7 cellular contexts compared by ENCODE assay signal in genomic region chr7:5724205-5724604, GRCh38. TPM values are rescaled to one million over a fixed set of nuclear protein-coding genes. Genes with fewer than 3 reads are reported as not detected.
DNase-seq lines count a peak whose midpoint lies in the region; ATAC-seq, FAIRE-seq and TF ChIP-seq lines count a peak whose summit lies in the region.
"Not testable (repeated sequence)": the region's sequence is repeated elsewhere in the genome, so short reads cannot be mapped to it uniquely, and the experiment has no call there.

No MANE protein-coding gene starts in this region.

- not testable (repeated sequence) for TF ChIP-seq CTCF in NB4 (IDR thresholded peaks at IDR 0.05; ENCODE audit: low read depth, low read length); bronchial epithelial cell (IDR thresholded peaks at IDR 0.05; ENCODE audit: insufficient read depth, low read length, severe bottlenecking); nephron progenitor cell (IDR thresholded peaks at IDR 0.05)

- not testable (repeated sequence) for H3K36me3 ChIP-seq in bronchial epithelial cell (ENCODE audit: control insufficient read depth, insufficient read depth, low read length)

- not testable (repeated sequence) for H3K4me3 Mint-ChIP-seq in activated CD8-positive, alpha-beta memory T cell treated with anti-CD3 and anti-CD28 coated beads, Interleukin-2, amount 10 ng/mL, durations not matched to agents 7 days and 5 days; nephron progenitor cell

- CTCF ChIA-PET in activated CD8-positive, alpha-beta memory T cell treated with anti-CD3 and anti-CD28 coated beads, Interleukin-2, amount 10 ng/mL, durations not matched to agents 7 days and 5 days (lab: Charles Lee), result not testable (repeated sequence)

- H3K36me3 Mint-ChIP-seq in activated CD8-positive, alpha-beta memory T cell treated with anti-CD3 and anti-CD28 coated beads, Interleukin-2, amount 10 ng/mL, durations not matched to agents 7 days and 5 days, result peaks cover 50% of the 10 kb centered on the region
- peaks cover 97% of the 10 kb centered on the region for H3K36me3 Mint-ChIP-seq in nephron progenitor cell (ENCODE audit: low read depth)

- not testable (repeated sequence) for H3K4me3 ChIP-seq in NB4 (ENCODE audit: low read depth, low read length); bronchial epithelial cell (ENCODE audit: low read depth, low read length)

- not testable (repeated sequence) for H3K4me1 Mint-ChIP-seq in activated CD8-positive, alpha-beta memory T cell treated with anti-CD3 and anti-CD28 coated beads, Interleukin-2, amount 10 ng/mL, durations not matched to agents 7 days and 5 days
- peaks cover 12% of the 10 kb centered on the region for H3K4me1 Mint-ChIP-seq in nephron progenitor cell

- intact Hi-C loops in left colon (cut with DNase I, micrococcal nuclease), result not testable (repeated sequence)

- not testable (repeated sequence) for H3K27me3 ChIP-seq in bronchial epithelial cell (ENCODE audit: control insufficient read depth, insufficient read depth, low read length)

- peak overlapping the region; percentile 58 for H3K27ac Mint-ChIP-seq in activated CD8-positive, alpha-beta memory T cell treated with anti-CD3 and anti-CD28 coated beads, Interleukin-2, amount 10 ng/mL, durations not matched to agents 7 days and 5 days
- peak overlapping the region; percentile 50 for H3K27ac Mint-ChIP-seq in nephron progenitor cell

- FAIRE-seq in GM18507 (lab: Jason Lieb, UNC) (peak; percentile 21), bronchial epithelial cell (lab: Jason Lieb, UNC) (peak; percentile 55)

- not testable (repeated sequence) for ATAC-seq in activated CD8-positive, alpha-beta memory T cell treated with anti-CD3 and anti-CD28 coated beads, Interleukin-2, amount 10 ng/mL, durations not matched to agents 7 days and 5 days
- ATAC-seq in left colon, result peak; percentile 52

- DNase-seq in GM18507 (ENCODE audit: extremely low spot score, insufficient read length, low read depth); activated CD8-positive, alpha-beta memory T cell treated with anti-CD3 and anti-CD28 coated beads, Interleukin-2, amount 10 ng/mL, durations not matched to agents 7 days and 5 days; bronchial epithelial cell (ENCODE audit: low read depth); left colon; nephron progenitor cell: not testable (repeated sequence)
- peak; percentile 61 for DNase-seq in NB4 (ENCODE audit: low read depth)
- DNase-seq in SKM-1 (lab: John Stamatoyannopoulos, UW; ENCODE audit: unreplicated experiment), result peak; percentile 67

- not testable (repeated sequence) for TF ChIP-seq POLR2A in NB4 (IDR thresholded peaks at IDR 0.05; ENCODE audit: extremely low read depth, insufficient read length)

- not testable (repeated sequence) for H3K9me3 Mint-ChIP-seq in activated CD8-positive, alpha-beta memory T cell treated with anti-CD3 and anti-CD28 coated beads, Interleukin-2, amount 10 ng/mL, durations not matched to agents 7 days and 5 days (ENCODE audit: low read depth); nephron progenitor cell

- H3K27me3 Mint-ChIP-seq in activated CD8-positive, alpha-beta memory T cell treated with anti-CD3 and anti-CD28 coated beads, Interleukin-2, amount 10 ng/mL, durations not matched to agents 7 days and 5 days; nephron progenitor cell (ENCODE audit: low read depth, poor library complexity): not testable (repeated sequence)

RNA-seq across cellular contexts. Expression of gene RNF216, which starts 57.3 kb away (rescaled TPM):
- 10 to 100 TPM; 30.4 to 36.3 TPM for total RNA-seq in activated CD8-positive, alpha-beta memory T cell treated with anti-CD3 and anti-CD28 coated beads, Interleukin-2, amount 10 ng/mL, durations not matched to agents 7 days and 5 days
- total RNA-seq in bronchial epithelial cell (16.3 TPM in 2 replicates), left colon (10 to 100 TPM; 18.9 TPM)
